In the genomic region with DNA sequence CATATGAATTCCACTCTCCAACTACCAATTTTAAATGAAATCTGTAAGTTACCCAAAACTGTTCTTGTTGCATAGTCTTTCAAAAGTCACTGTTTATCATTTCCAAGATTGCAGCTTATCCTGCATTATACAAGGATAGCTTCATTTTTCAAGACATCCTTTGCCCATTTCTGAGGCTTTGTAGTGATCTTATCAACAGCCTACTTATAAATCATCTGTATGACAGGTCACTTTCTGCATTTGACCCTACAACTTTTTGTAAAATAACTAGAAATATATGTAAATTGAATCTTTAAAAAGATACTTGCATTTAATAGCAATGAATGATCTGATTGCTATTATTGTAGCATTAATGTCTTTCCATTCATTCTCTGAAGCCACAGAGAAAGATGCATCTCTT, we compare ENCODE assay signal across 27 cellular contexts.
"Had no signal": no experiment of that assay in that cellular context is flagged by ENCODE, and none has a peak within 500 bp of the region (broad histone marks: within the 10 kb centered on the region; RNA-seq: fewer than 3 reads in every experiment).

No MANE protein-coding gene starts in this region.

- DNase-seq: activated CD4-positive, alpha-beta T cell treated with anti-CD3 and anti-CD28 coated beads, Interleukin-2, amount 10 ng/mL, durations not matched to agents 24 days and 14 days; activated CD4-positive, alpha-beta T cell treated with anti-CD3 and anti-CD28 coated beads, Interleukin-2, amount 50 U/mL, for 4 hours; activated CD8-positive, alpha-beta T cell treated with anti-CD3 and anti-CD28 coated beads for 36 hours; activated effector memory CD4-positive, alpha-beta T cell treated with anti-CD3 and anti-CD28 coated beads, Interleukin-2, amount 50 U/mL, for 16 hours; activated naive CD4-positive, alpha-beta T cell; activated naive CD4-positive, alpha-beta T cell treated with anti-CD3 and anti-CD28 coated beads, Interleukin-2, amount 50 U/mL, for 16 hours; activated naive CD8-positive, alpha-beta T cell treated with anti-CD3 and anti-CD28 coated beads for 36 hours; activated T-cell treated with anti-CD3 and anti-CD28 coated beads, Interleukin-2, amount 50 U/mL, for 1 hour; activated T-cell treated with anti-CD3 and anti-CD28 coated beads, Interleukin-2, amount 50 U/mL, for 72 hours; amniotic stem cell; aorta; NCI-H1105; NCI-H1436; NCI-H1694; NCI-H1930; NCI-H2081 treated with DMSO at 0.1 percent for 48 hours; NCI-H226; NCI-H446 treated with DMSO at 0.1 percent for 48 hours; NCI-H524 treated with DMSO at 0.1 percent for 48 hours; RPMI8226; SHP77 treated with DMSO at 0.1 percent for 48 hours; SK-N-SH had no signal

- H3K36me3 ChIP-seq: breast epithelium had no signal

- H3K4me2 ChIP-seq: SK-N-SH had no signal

- H3K4me3 ChIP-seq: breast epithelium, SJSA1 had no signal

- ATAC-seq: activated CD8-positive, alpha-beta T cell treated with anti-CD3 and anti-CD28 coated beads for 36 hours; activated T-cell treated with anti-CD3 and anti-CD28 coated beads, Interleukin-2, amount 50 U/mL, for 72 hours; activated T-helper 17 cell treated with anti-CD3 and anti-CD28 coated beads, Interleukin-2, amount 50 U/mL, for 72 hours; Panc1 had no signal

- FAIRE-seq: TTC549 had no signal

- H3K9me3 ChIP-seq: breast epithelium, SJSA1, SK-N-SH had no signal

- H3K27ac ChIP-seq: breast epithelium, SJSA1 had no signal

- H3K27me3 ChIP-seq: breast epithelium, SJSA1 had no signal

- H3K4me1 ChIP-seq: breast epithelium, SJSA1 had no signal
